Comparison of ENCODE assay signal across 2 cellular contexts in the genomic region with DNA sequence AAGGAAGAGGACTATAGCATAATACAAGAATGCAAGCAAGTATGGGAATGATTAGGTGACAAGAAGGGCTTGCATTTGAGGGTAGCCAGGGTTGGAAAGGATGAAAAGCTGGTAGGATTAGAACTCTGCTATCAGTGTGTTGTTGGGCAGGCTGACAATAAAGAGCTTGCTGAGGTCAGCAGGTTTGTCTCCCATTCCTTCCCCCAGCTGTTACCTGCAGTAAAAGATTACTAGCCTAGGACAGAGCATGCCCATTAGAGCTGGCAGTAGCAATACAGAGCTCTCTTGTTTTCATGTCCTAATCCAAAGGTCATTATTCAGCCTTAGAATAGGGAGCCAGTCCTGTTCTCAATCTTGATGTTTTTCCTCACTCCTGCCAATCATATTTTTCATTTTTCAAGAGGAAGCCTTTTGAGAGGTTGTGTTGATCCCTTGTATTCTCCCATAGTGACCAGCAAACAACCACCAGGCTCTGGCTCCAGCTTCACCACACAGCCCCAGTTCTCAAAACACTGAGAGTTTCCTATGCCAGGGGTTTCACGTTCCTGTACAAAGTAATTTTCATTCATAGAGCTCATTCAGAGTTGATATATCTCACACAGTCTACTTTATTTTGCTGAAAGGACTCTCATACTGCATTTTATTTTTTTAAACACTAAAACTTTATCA.
TF ChIP-seq lines count a peak whose summit lies in the region.

No MANE protein-coding gene starts in this region.

TF ChIP-seq in HepG2, 621 proteins besides CTCF, POLR2A, EP300 and RAD21:
- peak; percentile 44 to 76; a peak in 3 of 4 replicates for TF ChIP-seq MAFK (conservative IDR thresholded peaks at IDR 0.05 in 1 of 2, IDR thresholded peaks at IDR 0.05 in 1 of 2; ENCODE audit: low read length in 2 of 2)
- TF ChIP-seq NCOR1 (IDR thresholded peaks at IDR 0.05; ENCODE audit: borderline replicate concordance, low read length), result no peak
- peak; percentile 64 for TF ChIP-seq MAFF (IDR thresholded peaks at IDR 0.05; ENCODE audit: low read depth, low read length)

TF ChIP-seq in H1, 55 proteins besides CTCF, POLR2A, EP300 and RAD21:
- no peak for TF ChIP-seq KDM5A (IDR thresholded peaks at IDR 0.05; ENCODE audit: low read length)
- TF ChIP-seq, protein P1, sequence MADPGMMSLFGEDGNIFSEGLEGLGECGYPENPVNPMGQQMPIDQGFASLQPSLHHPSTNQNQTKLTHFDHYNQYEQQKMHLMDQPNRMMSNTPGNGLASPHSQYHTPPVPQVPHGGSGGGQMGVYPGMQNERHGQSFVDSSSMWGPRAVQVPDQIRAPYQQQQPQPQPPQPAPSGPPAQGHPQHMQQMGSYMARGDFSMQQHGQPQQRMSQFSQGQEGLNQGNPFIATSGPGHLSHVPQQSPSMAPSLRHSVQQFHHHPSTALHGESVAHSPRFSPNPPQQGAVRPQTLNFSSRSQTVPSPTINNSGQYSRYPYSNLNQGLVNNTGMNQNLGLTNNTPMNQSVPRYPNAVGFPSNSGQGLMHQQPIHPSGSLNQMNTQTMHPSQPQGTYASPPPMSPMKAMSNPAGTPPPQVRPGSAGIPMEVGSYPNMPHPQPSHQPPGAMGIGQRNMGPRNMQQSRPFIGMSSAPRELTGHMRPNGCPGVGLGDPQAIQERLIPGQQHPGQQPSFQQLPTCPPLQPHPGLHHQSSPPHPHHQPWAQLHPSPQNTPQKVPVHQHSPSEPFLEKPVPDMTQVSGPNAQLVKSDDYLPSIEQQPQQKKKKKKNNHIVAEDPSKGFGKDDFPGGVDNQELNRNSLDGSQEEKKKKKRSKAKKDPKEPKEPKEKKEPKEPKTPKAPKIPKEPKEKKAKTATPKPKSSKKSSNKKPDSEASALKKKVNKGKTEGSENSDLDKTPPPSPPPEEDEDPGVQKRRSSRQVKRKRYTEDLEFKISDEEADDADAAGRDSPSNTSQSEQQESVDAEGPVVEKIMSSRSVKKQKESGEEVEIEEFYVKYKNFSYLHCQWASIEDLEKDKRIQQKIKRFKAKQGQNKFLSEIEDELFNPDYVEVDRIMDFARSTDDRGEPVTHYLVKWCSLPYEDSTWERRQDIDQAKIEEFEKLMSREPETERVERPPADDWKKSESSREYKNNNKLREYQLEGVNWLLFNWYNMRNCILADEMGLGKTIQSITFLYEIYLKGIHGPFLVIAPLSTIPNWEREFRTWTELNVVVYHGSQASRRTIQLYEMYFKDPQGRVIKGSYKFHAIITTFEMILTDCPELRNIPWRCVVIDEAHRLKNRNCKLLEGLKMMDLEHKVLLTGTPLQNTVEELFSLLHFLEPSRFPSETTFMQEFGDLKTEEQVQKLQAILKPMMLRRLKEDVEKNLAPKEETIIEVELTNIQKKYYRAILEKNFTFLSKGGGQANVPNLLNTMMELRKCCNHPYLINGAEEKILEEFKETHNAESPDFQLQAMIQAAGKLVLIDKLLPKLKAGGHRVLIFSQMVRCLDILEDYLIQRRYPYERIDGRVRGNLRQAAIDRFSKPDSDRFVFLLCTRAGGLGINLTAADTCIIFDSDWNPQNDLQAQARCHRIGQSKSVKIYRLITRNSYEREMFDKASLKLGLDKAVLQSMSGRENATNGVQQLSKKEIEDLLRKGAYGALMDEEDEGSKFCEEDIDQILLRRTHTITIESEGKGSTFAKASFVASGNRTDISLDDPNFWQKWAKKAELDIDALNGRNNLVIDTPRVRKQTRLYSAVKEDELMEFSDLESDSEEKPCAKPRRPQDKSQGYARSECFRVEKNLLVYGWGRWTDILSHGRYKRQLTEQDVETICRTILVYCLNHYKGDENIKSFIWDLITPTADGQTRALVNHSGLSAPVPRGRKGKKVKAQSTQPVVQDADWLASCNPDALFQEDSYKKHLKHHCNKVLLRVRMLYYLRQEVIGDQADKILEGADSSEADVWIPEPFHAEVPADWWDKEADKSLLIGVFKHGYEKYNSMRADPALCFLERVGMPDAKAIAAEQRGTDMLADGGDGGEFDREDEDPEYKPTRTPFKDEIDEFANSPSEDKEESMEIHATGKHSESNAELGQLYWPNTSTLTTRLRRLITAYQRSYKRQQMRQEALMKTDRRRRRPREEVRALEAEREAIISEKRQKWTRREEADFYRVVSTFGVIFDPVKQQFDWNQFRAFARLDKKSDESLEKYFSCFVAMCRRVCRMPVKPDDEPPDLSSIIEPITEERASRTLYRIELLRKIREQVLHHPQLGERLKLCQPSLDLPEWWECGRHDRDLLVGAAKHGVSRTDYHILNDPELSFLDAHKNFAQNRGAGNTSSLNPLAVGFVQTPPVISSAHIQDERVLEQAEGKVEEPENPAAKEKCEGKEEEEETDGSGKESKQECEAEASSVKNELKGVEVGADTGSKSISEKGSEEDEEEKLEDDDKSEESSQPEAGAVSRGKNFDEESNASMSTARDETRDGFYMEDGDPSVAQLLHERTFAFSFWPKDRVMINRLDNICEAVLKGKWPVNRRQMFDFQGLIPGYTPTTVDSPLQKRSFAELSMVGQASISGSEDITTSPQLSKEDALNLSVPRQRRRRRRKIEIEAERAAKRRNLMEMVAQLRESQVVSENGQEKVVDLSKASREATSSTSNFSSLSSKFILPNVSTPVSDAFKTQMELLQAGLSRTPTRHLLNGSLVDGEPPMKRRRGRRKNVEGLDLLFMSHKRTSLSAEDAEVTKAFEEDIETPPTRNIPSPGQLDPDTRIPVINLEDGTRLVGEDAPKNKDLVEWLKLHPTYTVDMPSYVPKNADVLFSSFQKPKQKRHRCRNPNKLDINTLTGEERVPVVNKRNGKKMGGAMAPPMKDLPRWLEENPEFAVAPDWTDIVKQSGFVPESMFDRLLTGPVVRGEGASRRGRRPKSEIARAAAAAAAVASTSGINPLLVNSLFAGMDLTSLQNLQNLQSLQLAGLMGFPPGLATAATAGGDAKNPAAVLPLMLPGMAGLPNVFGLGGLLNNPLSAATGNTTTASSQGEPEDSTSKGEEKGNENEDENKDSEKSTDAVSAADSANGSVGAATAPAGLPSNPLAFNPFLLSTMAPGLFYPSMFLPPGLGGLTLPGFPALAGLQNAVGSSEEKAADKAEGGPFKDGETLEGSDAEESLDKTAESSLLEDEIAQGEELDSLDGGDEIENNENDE (IDR thresholded peaks at IDR 0.05; ENCODE audit: insufficient replicate concordance, low read length), result no peak
- TF ChIP-seq SIX5 (IDR thresholded peaks at IDR 0.05; ENCODE audit: low read depth, low read length), result no peak
- peak; percentile 44; the same call in 1 of the 2 replicates for TF ChIP-seq MAFK (IDR thresholded peaks at IDR 0.05; ENCODE audit: low read depth, low read length)
- TF ChIP-seq EZH2 (IDR thresholded peaks at IDR 0.05; ENCODE audit: low read depth, low read length, severe bottlenecking), result no peak
- TF ChIP-seq TCF12 (IDR thresholded peaks at IDR 0.05; ENCODE audit: low read depth, low read length), result no peak
- no peak for TF ChIP-seq POLR2AphosphoS5 (IDR thresholded peaks at IDR 0.05; ENCODE audit: low read depth, low read length)
